ENCODE assay signal across 1 cellular context in genomic region chr3:47522082-47522987, GRCh38.
TF ChIP-seq lines count a peak whose summit lies in the region.

No MANE protein-coding gene starts in this region.

TF ChIP-seq in HepG2, 621 proteins besides CTCF, POLR2A, EP300 and RAD21 (continued from another document and continues in another):
- no peak for TF ChIP-seq PCBP1 (IDR thresholded peaks at IDR 0.05; ENCODE audit: borderline replicate concordance, low read depth, low read length)
- TF ChIP-seq PATZ1 (CRISPR knock-in tag; IDR thresholded peaks at IDR 0.05), result no peak
- TF ChIP-seq ATF7-NPFF (CRISPR knock-in tag; IDR thresholded peaks at IDR 0.05; ENCODE audit: low read depth), result no peak
- TF ChIP-seq XRCC5 (optimal IDR thresholded peaks at IDR 0.05; ENCODE audit: low read length), result peak; percentile 52
- TF ChIP-seq ZBTB20 (CRISPR knock-in tag; IDR thresholded peaks at IDR 0.05; ENCODE audit: borderline replicate concordance, low read depth), result no peak
- no peak for TF ChIP-seq CAMTA2 (CRISPR knock-in tag; IDR thresholded peaks at IDR 0.05; ENCODE audit: borderline replicate concordance)
- no peak for TF ChIP-seq PHF5A (CRISPR knock-in tag; IDR thresholded peaks at IDR 0.05; ENCODE audit: low read depth, unreplicated experiment)
- TF ChIP-seq NR2F6 (IDR thresholded peaks at IDR 0.05), result no peak
- TF ChIP-seq NR2F6 (CRISPR knock-in tag; IDR thresholded peaks at IDR 0.05), result no peak; the same call in 1 of the 2 replicates
- peak; percentile 83 for TF ChIP-seq ZNF230 (CRISPR knock-in tag; IDR thresholded peaks at IDR 0.05)
- peak; percentile 97 for TF ChIP-seq SMC3 (IDR thresholded peaks at IDR 0.05; ENCODE audit: low read length)
- TF ChIP-seq ZNF691 (CRISPR knock-in tag; IDR thresholded peaks at IDR 0.05; ENCODE audit: borderline replicate concordance, low read depth), result 0 out of 2 replicates have a peak, but pooled peaks have one; percentile 59
- peak; percentile 44; the same call in 1 of the 2 replicates for TF ChIP-seq RXRB (CRISPR knock-in tag; IDR thresholded peaks at IDR 0.05; ENCODE audit: borderline replicate concordance)
- peak; percentile 84 for TF ChIP-seq SALL1 (CRISPR knock-in tag; IDR thresholded peaks at IDR 0.05)
- TF ChIP-seq SOX6 (IDR thresholded peaks at IDR 0.05), result no peak
- TF ChIP-seq SOX6 (CRISPR knock-in tag; IDR thresholded peaks at IDR 0.05), result peak; percentile 44; the same call in 1 of the 2 replicates
- TF ChIP-seq SNAPC4 (CRISPR knock-in tag; IDR thresholded peaks at IDR 0.05), result no peak
- peak; percentile 49; the same call in 1 of the 2 replicates for TF ChIP-seq NRL (CRISPR knock-in tag; IDR thresholded peaks at IDR 0.05; ENCODE audit: borderline replicate concordance)
- 0 out of 2 replicates have a peak, but pooled peaks have one; percentile 14 for TF ChIP-seq YEATS2 (CRISPR knock-in tag; IDR thresholded peaks at IDR 0.05; ENCODE audit: borderline replicate concordance)
- no peak; the same call in 1 of the 2 replicates for TF ChIP-seq ZNF441 (CRISPR knock-in tag; IDR thresholded peaks at IDR 0.05; ENCODE audit: borderline replicate concordance)
- TF ChIP-seq ZNF510 (CRISPR knock-in tag; IDR thresholded peaks at IDR 0.05; ENCODE audit: low read depth), result no peak
- no peak for TF ChIP-seq SMARCC2 (IDR thresholded peaks at IDR 0.05)
- no peak for TF ChIP-seq ZBTB34 (CRISPR knock-in tag; IDR thresholded peaks at IDR 0.05)
- no peak for TF ChIP-seq ZBTB42 (CRISPR knock-in tag; IDR thresholded peaks at IDR 0.05)
- TF ChIP-seq ELK4 (CRISPR knock-in tag; IDR thresholded peaks at IDR 0.05; ENCODE audit: borderline replicate concordance), result no peak
- no peak for TF ChIP-seq KDM6A (CRISPR knock-in tag; IDR thresholded peaks at IDR 0.05; ENCODE audit: low read depth)
- no peak for TF ChIP-seq RELA (CRISPR knock-in tag; IDR thresholded peaks at IDR 0.05)
- no peak for TF ChIP-seq ZNF17 (CRISPR knock-in tag; IDR thresholded peaks at IDR 0.05)
- no peak for TF ChIP-seq ASH2L (IDR thresholded peaks at IDR 0.05; ENCODE audit: insufficient read length, low read depth, low read length)
- TF ChIP-seq CBX2 (IDR thresholded peaks at IDR 0.05; ENCODE audit: low read depth, low read length), result no peak
- TF ChIP-seq CBX2 (CRISPR knock-in tag; IDR thresholded peaks at IDR 0.05; ENCODE audit: low read depth), result no peak
- no peak for TF ChIP-seq ZNF672 (CRISPR knock-in tag; IDR thresholded peaks at IDR 0.05)
- no peak for TF ChIP-seq ZSCAN20 (CRISPR knock-in tag; IDR thresholded peaks at IDR 0.05; ENCODE audit: borderline replicate concordance)
- no peak for TF ChIP-seq PAWR (CRISPR knock-in tag; IDR thresholded peaks at IDR 0.05; ENCODE audit: borderline replicate concordance)
- no peak for TF ChIP-seq ZBTB21 (CRISPR knock-in tag; IDR thresholded peaks at IDR 0.05)
- TF ChIP-seq ZBTB8A (CRISPR knock-in tag; IDR thresholded peaks at IDR 0.05; ENCODE audit: borderline replicate concordance, low read depth), result no peak
- TF ChIP-seq PITX1 (CRISPR knock-in tag; IDR thresholded peaks at IDR 0.05), result peak; percentile 70; the same call in 1 of the 2 replicates
- 0 out of 2 replicates have a peak, but pooled peaks have one; percentile 35 for TF ChIP-seq ZNF333 (CRISPR knock-in tag; IDR thresholded peaks at IDR 0.05; ENCODE audit: borderline replicate concordance)
- TF ChIP-seq CSRNP2 (CRISPR knock-in tag; conservative IDR thresholded peaks at IDR 0.05; ENCODE audit: low read depth), result no peak
- no peak for TF ChIP-seq ZFP36L2 (CRISPR knock-in tag; IDR thresholded peaks at IDR 0.05)
- 0 out of 2 replicates have a peak, but pooled peaks have one; percentile 34 for TF ChIP-seq ZNF256 (CRISPR knock-in tag; conservative IDR thresholded peaks at IDR 0.05)
- TF ChIP-seq SKI (IDR thresholded peaks at IDR 0.05; ENCODE audit: partially characterized antibody), result peak; percentile 34
- peak; percentile 49; the same call in 1 of the 2 replicates for TF ChIP-seq ARID4A (CRISPR knock-in tag; IDR thresholded peaks at IDR 0.05; ENCODE audit: borderline replicate concordance)
- TF ChIP-seq HDAC1 (CRISPR knock-in tag; IDR thresholded peaks at IDR 0.05), result peak; percentile 21; the same call in 1 of the 2 replicates
- 0 out of 2 replicates have a peak, but pooled peaks have one; percentile 49 for TF ChIP-seq DNMT1 (CRISPR knock-in tag; IDR thresholded peaks at IDR 0.05)
- TF ChIP-seq ZNF639 (CRISPR knock-in tag; conservative IDR thresholded peaks at IDR 0.05), result no peak
